12 cellular contexts compared by ENCODE assay signal in the genomic region with DNA sequence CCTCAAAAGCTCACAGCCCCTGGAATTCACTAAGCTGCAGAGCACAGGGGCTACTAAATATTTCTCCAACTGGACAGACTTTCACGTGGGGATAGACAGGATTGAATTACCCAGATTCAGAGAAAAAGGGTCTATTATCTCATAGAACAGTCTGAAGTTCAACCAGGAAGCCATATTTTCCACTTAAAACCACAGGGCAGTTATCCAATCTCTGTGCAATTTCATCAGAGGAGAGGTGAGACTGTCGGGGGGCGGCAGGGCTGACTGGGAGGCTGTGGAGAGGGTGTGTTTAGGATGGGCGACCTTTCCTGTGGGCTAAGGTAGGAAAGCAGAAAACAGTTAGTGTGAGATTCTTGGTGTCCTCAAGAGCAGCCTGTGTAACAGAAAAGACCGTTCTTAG.
DNase-seq lines count a peak whose midpoint lies in the region; ATAC-seq and TF ChIP-seq lines count a peak whose summit lies in the region.
"Had no signal": no experiment of that assay in that cellular context is flagged by ENCODE, and none has a peak within 500 bp of the region (broad histone marks: within the 10 kb centered on the region; RNA-seq: fewer than 3 reads in every experiment).

No MANE protein-coding gene starts in this region.

- peak overlapping the region; percentile 44 for H3K4me3 Mint-ChIP-seq in Calu3 (ENCODE audit: low read depth, unreplicated experiment)
- no peak overlapping the region for H3K4me3 Mint-ChIP-seq in naive thymus-derived CD8-positive, alpha-beta T cell
- no peak overlapping the region for H3K4me3 Mint-ChIP-seq in activated CD4-positive, alpha-beta memory T cell treated with anti-CD3 and anti-CD28 coated beads for 36 hours

- H3K9me3 ChIP-seq in SJSA1 (replicated peaks): no peaks in the 10 kb centered on the region
- H3K9me3 ChIP-seq in gastroesophageal sphincter: peaks cover 0 to 9% (median 0%) of the 10 kb centered on the region in 3 donors
- peaks cover 0 to 2% (median 0%) of the 10 kb centered on the region in 4 donors for H3K9me3 ChIP-seq in sigmoid colon

- WGBS in gastroesophageal sphincter (ENCODE audit: low coverage in 1 of 2), 2 donors: 63 to 77% methylated on average over 4 to 5 of the region's 5 CpGs
- WGBS in sigmoid colon, 2 donors: 30 to 47% methylated on average over 5 of the region's 5 CpGs

- peaks cover 17% of the 10 kb centered on the region for H3K36me3 Mint-ChIP-seq in Calu3 (ENCODE audit: insufficient read depth, unreplicated experiment)
- no peaks in the 10 kb centered on the region for H3K36me3 Mint-ChIP-seq in naive thymus-derived CD8-positive, alpha-beta T cell
- no peaks in the 10 kb centered on the region for H3K36me3 Mint-ChIP-seq in activated CD4-positive, alpha-beta memory T cell treated with anti-CD3 and anti-CD28 coated beads for 36 hours

- H3K27ac ChIP-seq in SJSA1 (peak overlapping the region; percentile 91), gastroesophageal sphincter (peak overlapping the region in 3 of 4 donors; percentile 65 to 78 (median 71)), sigmoid colon (peak overlapping the region; percentile 47 to 68 (median 60))
- H3K27ac ChIP-seq: SK-N-MC had no signal

- intact Hi-C loops in Calu3 (cut with micrococcal nuclease; ENCODE audit: unreplicated experiment) (no loop called here), sigmoid colon (cut with DNase I) (no loop called here)
- intact Hi-C loops in activated CD4-positive, alpha-beta memory T cell treated with anti-CD3 and anti-CD28 coated beads for 36 hours (cut with micrococcal nuclease): no loop called here

- H3K27ac Mint-ChIP-seq in Calu3 (ENCODE audit: unreplicated experiment): peak overlapping the region; percentile 98
- H3K27ac Mint-ChIP-seq in naive thymus-derived CD8-positive, alpha-beta T cell: no peak overlapping the region
- no peak overlapping the region for H3K27ac Mint-ChIP-seq in activated CD4-positive, alpha-beta memory T cell treated with anti-CD3 and anti-CD28 coated beads for 36 hours

- no peak for TF ChIP-seq POLR2A in gastroesophageal sphincter (IDR thresholded peaks at IDR 0.05)
- TF ChIP-seq POLR2A in sigmoid colon (IDR thresholded peaks at IDR 0.05): no peak

- H3K36me3 ChIP-seq in SJSA1 (no peaks in the 10 kb centered on the region), gastroesophageal sphincter (no peaks in the 10 kb centered on the region), sigmoid colon (no peaks in the 10 kb centered on the region)

- TSS peak; percentile 80 for BruUV-seq in Calu3 (replicated peaks; lab: Mats Ljungman, UMichigan)

- TF ChIP-seq EP300 in gastroesophageal sphincter (IDR thresholded peaks at IDR 0.05) (no peak), sigmoid colon (IDR thresholded peaks at IDR 0.05) (no peak)

- H3K9me3 Mint-ChIP-seq in Calu3 (ENCODE audit: low read depth, unreplicated experiment): no peaks in the 10 kb centered on the region
- no peaks in the 10 kb centered on the region for H3K9me3 Mint-ChIP-seq in naive thymus-derived CD8-positive, alpha-beta T cell
- H3K9me3 Mint-ChIP-seq in activated CD4-positive, alpha-beta memory T cell treated with anti-CD3 and anti-CD28 coated beads for 36 hours: no peaks in the 10 kb centered on the region

- H3K27me3 Mint-ChIP-seq in Calu3 (ENCODE audit: unreplicated experiment): no peaks in the 10 kb centered on the region
- H3K27me3 Mint-ChIP-seq in naive thymus-derived CD8-positive, alpha-beta T cell: peaks cover 6 to 24% (median 16%) of the 10 kb centered on the region in 5 donors
- H3K27me3 Mint-ChIP-seq in activated CD4-positive, alpha-beta memory T cell treated with anti-CD3 and anti-CD28 coated beads for 36 hours: peaks cover 19% of the 10 kb centered on the region

- H3K4me3 ChIP-seq in SJSA1 (no peak overlapping the region), gastroesophageal sphincter (no peak overlapping the region), sigmoid colon (no peak overlapping the region)
- H3K4me3 ChIP-seq: K562, SK-N-MC had no signal

- ATAC-seq in gastroesophageal sphincter (no peak), GM21390 (IDR thresholded peaks at IDR 0.05; ENCODE audit: unreplicated experiment) (no peak), GM18498 (IDR thresholded peaks at IDR 0.05; ENCODE audit: unreplicated experiment) (no peak)
- no peak for ATAC-seq in naive thymus-derived CD8-positive, alpha-beta T cell
- ATAC-seq: K562 had no signal

- CTCF ChIA-PET in Calu3 (lab: Charles Lee): interaction anchor here (1.3 to 2.0 kb wide), 3 partner anchors 30 to 74 kb away, joined by 3 to 8 read pairs (median 6); no protein-coding TSS in a partner anchor
- CTCF ChIA-PET in activated CD4-positive, alpha-beta memory T cell treated with anti-CD3 and anti-CD28 coated beads for 36 hours (lab: Charles Lee): interaction anchor here (0.6 kb wide), 1 partner anchor 389 kb away, joined by 3 read pairs; no protein-coding TSS in a partner anchor

- H3K4me1 Mint-ChIP-seq in Calu3 (ENCODE audit: low read depth, unreplicated experiment): peaks cover 48% of the 10 kb centered on the region
- no peaks in the 10 kb centered on the region for H3K4me1 Mint-ChIP-seq in naive thymus-derived CD8-positive, alpha-beta T cell
- H3K4me1 Mint-ChIP-seq in activated CD4-positive, alpha-beta memory T cell treated with anti-CD3 and anti-CD28 coated beads for 36 hours (ENCODE audit: low read depth): no peaks in the 10 kb centered on the region

- peaks cover 35% of the 10 kb centered on the region for H3K4me1 ChIP-seq in SJSA1 (replicated peaks)
- H3K4me1 ChIP-seq in gastroesophageal sphincter: peaks cover 0 to 13% (median 0%) of the 10 kb centered on the region in 3 donors
- H3K4me1 ChIP-seq in sigmoid colon: peaks cover 0 to under 1% (median 0%) of the 10 kb centered on the region in 4 donors

- TF ChIP-seq CTCF in Calu3 (IDR thresholded peaks at IDR 0.05; ENCODE audit: unreplicated experiment) (no peak), gastroesophageal sphincter (IDR thresholded peaks at IDR 0.05) (no peak), sigmoid colon (IDR thresholded peaks at IDR 0.05) (no peak)

- DNase-seq in Calu3 (no peak), SJSA1 (ENCODE audit: low read depth in 1 of 2, low spot score in 2 of 2) (no peak), sigmoid colon (no peak)
- no peak for DNase-seq in naive thymus-derived CD8-positive, alpha-beta T cell
- DNase-seq in activated CD4-positive, alpha-beta memory T cell treated with anti-CD3 and anti-CD28 coated beads for 36 hours: no peak
- DNase-seq: activated CD4-positive, alpha-beta T cell treated with anti-CD3 and anti-CD28 coated beads, Interleukin-2, amount 50 U/mL, for 1 hour; activated naive CD4-positive, alpha-beta T cell treated with anti-CD3 and anti-CD28 coated beads, Interleukin-2, amount 50 U/mL, for 16 hours had no signal

- no peaks in the 10 kb centered on the region for H3K27me3 ChIP-seq in SJSA1 (replicated peaks)
- peaks cover 15% of the 10 kb centered on the region for H3K27me3 ChIP-seq in gastroesophageal sphincter
- peaks cover 0 to 2% (median 0%) of the 10 kb centered on the region in 3 donors for H3K27me3 ChIP-seq in sigmoid colon

- POLR2A ChIA-PET in naive thymus-derived CD8-positive, alpha-beta T cell (lab: Charles Lee): no interaction called here
- POLR2A ChIA-PET in activated CD4-positive, alpha-beta memory T cell treated with anti-CD3 and anti-CD28 coated beads for 36 hours (lab: Charles Lee): no interaction called here
